1 cellular context compared by ENCODE assay signal in genomic region chr15:44720460-44721185, GRCh38.
TF ChIP-seq lines count a peak whose summit lies in the region.

No MANE protein-coding gene starts in this region.

TF ChIP-seq in GM12878, 131 proteins besides CTCF, POLR2A, EP300 and RAD21:
- peak; percentile 7 for TF ChIP-seq BCL3 (IDR thresholded peaks at IDR 0.05; ENCODE audit: borderline replicate concordance, insufficient read depth, low read depth, low read length, poor library complexity, severe bottlenecking)
- TF ChIP-seq PBX3 (IDR thresholded peaks at IDR 0.05; ENCODE audit: insufficient replicate concordance, low read depth, low read length) = peak; percentile 9
- no peak for TF ChIP-seq CBX3 (IDR thresholded peaks at IDR 0.05; ENCODE audit: borderline replicate concordance, low read depth)
- no peak for TF ChIP-seq ELK1 (IDR thresholded peaks at IDR 0.05; ENCODE audit: low read depth, low read length)
- TF ChIP-seq POLR2AphosphoS2 (IDR thresholded peaks at IDR 0.05; ENCODE audit: low read depth, low read length) = no peak
- peak; percentile 56; the same call in 1 of the 2 replicates for TF ChIP-seq PAX8 (IDR thresholded peaks at IDR 0.05)
- no peak for TF ChIP-seq HDAC6 (IDR thresholded peaks at IDR 0.05; ENCODE audit: unreplicated experiment)
- TF ChIP-seq NR2C2 (IDR thresholded peaks at IDR 0.05; ENCODE audit: borderline replicate concordance, control insufficient read depth, insufficient read length, low read depth) = no peak
- TF ChIP-seq NFXL1 (IDR thresholded peaks at IDR 0.05; ENCODE audit: borderline replicate concordance) = no peak
- 0 out of 2 replicates have a peak, but pooled peaks have one; percentile 32 for TF ChIP-seq ZBTB4 (CRISPR knock-in tag; IDR thresholded peaks at IDR 0.05)
- peak; percentile 28; the same call in 1 of the 2 replicates for TF ChIP-seq PML (IDR thresholded peaks at IDR 0.05; ENCODE audit: low read length)
- peak; percentile 60; the same call in 1 of the 2 replicates for TF ChIP-seq POLR2AphosphoS5 (IDR thresholded peaks at IDR 0.05; ENCODE audit: low read length)
- TF ChIP-seq CHD2 (IDR thresholded peaks at IDR 0.05; ENCODE audit: borderline replicate concordance, low read depth, low read length) = no peak
- TF ChIP-seq NFIC (IDR thresholded peaks at IDR 0.05; ENCODE audit: low read depth, low read length) = peak; percentile 50
- no peak for TF ChIP-seq BHLHE40 (IDR thresholded peaks at IDR 0.05; ENCODE audit: borderline replicate concordance in 1 of 2, low read depth in 2 of 2, low read length in 1 of 2)
- TF ChIP-seq IKZF2 (IDR thresholded peaks at IDR 0.05) = no peak
- TF ChIP-seq PRDM15 (CRISPR knock-in tag; IDR thresholded peaks at IDR 0.05) = 0 out of 2 replicates have a peak, but pooled peaks have one; percentile 14
- TF ChIP-seq SIN3A (IDR thresholded peaks at IDR 0.05; ENCODE audit: low read depth, low read length) = no peak
- peak; percentile 33; the same call in 1 of the 2 replicates for TF ChIP-seq ATF2 (IDR thresholded peaks at IDR 0.05; ENCODE audit: low read length)
